Comparison of ENCODE assay signal across 2 cellular contexts in genomic region chr1:47779613-47780012, GRCh38.
TF ChIP-seq lines count a peak whose summit lies in the region.

No MANE protein-coding gene starts in this region.

TF ChIP-seq in HEK293, 187 proteins besides CTCF, POLR2A, EP300 and RAD21 (continued from another document):
- TF ChIP-seq ZFP3 (tag by site-specific recombination; IDR thresholded peaks at IDR 0.05; ENCODE audit: low read depth), result no peak
- TF ChIP-seq HOXA7 (CRISPR knock-in tag; IDR thresholded peaks at IDR 0.05; ENCODE audit: borderline replicate concordance), result no peak
- TF ChIP-seq ZIC2 (tag by site-specific recombination; IDR thresholded peaks at IDR 0.05), result peak; percentile 79
TF ChIP-seq in HEK293: peak in this region for 2.

TF ChIP-seq in GM23338, 12 proteins besides CTCF, POLR2A, EP300 and RAD21:
- TF ChIP-seq, protein P1, sequence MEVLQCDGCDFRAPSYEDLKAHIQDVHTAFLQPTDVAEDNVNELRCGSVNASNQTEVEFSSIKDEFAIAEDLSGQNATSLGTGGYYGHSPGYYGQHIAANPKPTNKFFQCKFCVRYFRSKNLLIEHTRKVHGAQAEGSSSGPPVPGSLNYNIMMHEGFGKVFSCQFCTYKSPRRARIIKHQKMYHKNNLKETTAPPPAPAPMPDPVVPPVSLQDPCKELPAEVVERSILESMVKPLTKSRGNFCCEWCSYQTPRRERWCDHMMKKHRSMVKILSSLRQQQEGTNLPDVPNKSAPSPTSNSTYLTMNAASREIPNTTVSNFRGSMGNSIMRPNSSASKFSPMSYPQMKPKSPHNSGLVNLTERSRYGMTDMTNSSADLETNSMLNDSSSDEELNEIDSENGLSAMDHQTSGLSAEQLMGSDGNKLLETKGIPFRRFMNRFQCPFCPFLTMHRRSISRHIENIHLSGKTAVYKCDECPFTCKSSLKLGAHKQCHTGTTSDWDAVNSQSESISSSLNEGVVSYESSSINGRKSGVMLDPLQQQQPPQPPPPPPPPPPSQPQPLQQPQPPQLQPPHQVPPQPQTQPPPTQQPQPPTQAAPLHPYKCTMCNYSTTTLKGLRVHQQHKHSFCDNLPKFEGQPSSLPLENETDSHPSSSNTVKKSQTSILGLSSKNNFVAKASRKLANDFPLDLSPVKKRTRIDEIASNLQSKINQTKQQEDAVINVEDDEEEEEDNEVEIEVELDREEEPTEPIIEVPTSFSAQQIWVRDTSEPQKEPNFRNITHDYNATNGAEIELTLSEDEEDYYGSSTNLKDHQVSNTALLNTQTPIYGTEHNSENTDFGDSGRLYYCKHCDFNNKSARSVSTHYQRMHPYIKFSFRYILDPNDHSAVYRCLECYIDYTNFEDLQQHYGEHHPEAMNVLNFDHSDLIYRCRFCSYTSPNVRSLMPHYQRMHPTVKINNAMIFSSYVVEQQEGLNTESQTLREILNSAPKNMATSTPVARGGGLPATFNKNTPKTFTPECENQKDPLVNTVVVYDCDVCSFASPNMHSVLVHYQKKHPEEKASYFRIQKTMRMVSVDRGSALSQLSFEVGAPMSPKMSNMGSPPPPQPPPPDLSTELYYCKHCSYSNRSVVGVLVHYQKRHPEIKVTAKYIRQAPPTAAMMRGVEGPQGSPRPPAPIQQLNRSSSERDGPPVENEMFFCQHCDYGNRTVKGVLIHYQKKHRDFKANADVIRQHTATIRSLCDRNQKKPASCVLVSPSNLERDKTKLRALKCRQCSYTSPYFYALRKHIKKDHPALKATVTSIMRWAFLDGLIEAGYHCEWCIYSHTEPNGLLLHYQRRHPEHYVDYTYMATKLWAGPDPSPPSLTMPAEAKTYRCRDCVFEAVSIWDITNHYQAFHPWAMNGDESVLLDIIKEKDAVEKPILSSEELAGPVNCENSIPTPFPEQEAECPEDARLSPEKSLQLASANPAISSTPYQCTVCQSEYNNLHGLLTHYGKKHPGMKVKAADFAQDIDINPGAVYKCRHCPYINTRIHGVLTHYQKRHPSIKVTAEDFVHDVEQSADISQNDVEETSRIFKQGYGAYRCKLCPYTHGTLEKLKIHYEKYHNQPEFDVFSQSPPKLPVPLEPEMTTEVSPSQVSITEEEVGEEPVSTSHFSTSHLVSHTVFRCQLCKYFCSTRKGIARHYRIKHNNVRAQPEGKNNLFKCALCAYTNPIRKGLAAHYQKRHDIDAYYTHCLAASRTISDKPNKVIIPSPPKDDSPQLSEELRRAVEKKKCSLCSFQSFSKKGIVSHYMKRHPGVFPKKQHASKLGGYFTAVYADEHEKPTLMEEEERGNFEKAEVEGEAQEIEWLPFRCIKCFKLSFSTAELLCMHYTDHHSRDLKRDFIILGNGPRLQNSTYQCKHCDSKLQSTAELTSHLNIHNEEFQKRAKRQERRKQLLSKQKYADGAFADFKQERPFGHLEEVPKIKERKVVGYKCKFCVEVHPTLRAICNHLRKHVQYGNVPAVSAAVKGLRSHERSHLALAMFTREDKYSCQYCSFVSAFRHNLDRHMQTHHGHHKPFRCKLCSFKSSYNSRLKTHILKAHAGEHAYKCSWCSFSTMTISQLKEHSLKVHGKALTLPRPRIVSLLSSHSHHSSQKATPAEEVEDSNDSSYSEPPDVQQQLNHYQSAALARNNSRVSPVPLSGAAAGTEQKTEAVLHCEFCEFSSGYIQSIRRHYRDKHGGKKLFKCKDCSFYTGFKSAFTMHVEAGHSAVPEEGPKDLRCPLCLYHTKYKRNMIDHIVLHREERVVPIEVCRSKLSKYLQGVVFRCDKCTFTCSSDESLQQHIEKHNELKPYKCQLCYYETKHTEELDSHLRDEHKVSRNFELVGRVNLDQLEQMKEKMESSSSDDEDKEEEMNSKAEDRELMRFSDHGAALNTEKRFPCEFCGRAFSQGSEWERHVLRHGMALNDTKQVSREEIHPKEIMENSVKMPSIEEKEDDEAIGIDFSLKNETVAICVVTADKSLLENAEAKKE (CRISPR knock-in tag; IDR thresholded peaks at IDR 0.05), result no peak
- TF ChIP-seq POLR2AphosphoS5 (IDR thresholded peaks at IDR 0.05; ENCODE audit: low read depth) (no peak), EZH2 (IDR thresholded peaks at IDR 0.05; ENCODE audit: low read depth, unreplicated experiment) (no peak), NANOG (IDR thresholded peaks at IDR 0.05; ENCODE audit: borderline replicate concordance) (no peak), ZNF114 (CRISPR knock-in tag; IDR thresholded peaks at IDR 0.05) (no peak), CREB1 (CRISPR knock-in tag; IDR thresholded peaks at IDR 0.05; ENCODE audit: low read depth) (no peak), STAT1 (IDR thresholded peaks at IDR 0.05; ENCODE audit: unreplicated experiment) (no peak), EZH2phosphoT487 (IDR thresholded peaks at IDR 0.05; ENCODE audit: unreplicated experiment) (no peak), REST (IDR thresholded peaks at IDR 0.05; ENCODE audit: unreplicated experiment) (no peak), JUNB (IDR thresholded peaks at IDR 0.05; ENCODE audit: unreplicated experiment) (no peak), ZNF331 (CRISPR knock-in tag; IDR thresholded peaks at IDR 0.05; ENCODE audit: low read depth) (no peak)
- TF ChIP-seq, protein P2, sequence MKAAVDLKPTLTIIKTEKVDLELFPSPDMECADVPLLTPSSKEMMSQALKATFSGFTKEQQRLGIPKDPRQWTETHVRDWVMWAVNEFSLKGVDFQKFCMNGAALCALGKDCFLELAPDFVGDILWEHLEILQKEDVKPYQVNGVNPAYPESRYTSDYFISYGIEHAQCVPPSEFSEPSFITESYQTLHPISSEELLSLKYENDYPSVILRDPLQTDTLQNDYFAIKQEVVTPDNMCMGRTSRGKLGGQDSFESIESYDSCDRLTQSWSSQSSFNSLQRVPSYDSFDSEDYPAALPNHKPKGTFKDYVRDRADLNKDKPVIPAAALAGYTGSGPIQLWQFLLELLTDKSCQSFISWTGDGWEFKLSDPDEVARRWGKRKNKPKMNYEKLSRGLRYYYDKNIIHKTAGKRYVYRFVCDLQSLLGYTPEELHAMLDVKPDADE (IDR thresholded peaks at IDR 0.05), result no peak
